Comparison of ENCODE assay signal across 1 cellular context in genomic region chr16:566475-567361, GRCh38.
TF ChIP-seq lines count a peak whose summit lies in the region.

TSS of gene NHLRC4 (plus strand) at chr16:567005. CDS start at chr16:568048, 1,043 bp downstream.

TF ChIP-seq in K562, 482 proteins besides CTCF, POLR2A, EP300 and RAD21 (continued from another document and continues in another):
- no peak for TF ChIP-seq ZBTB40 (IDR thresholded peaks at IDR 0.05)
- TF ChIP-seq ZBTB40 (CRISPR knock-in tag; IDR thresholded peaks at IDR 0.05): no peak
- TF ChIP-seq ZNF124 (CRISPR knock-in tag; IDR thresholded peaks at IDR 0.05): no peak
- TF ChIP-seq ZNF668 (CRISPR knock-in tag; IDR thresholded peaks at IDR 0.05): no peak
- TF ChIP-seq GTF3C2 (IDR thresholded peaks at IDR 0.05; ENCODE audit: borderline replicate concordance, extremely low read depth, insufficient read length): no peak
- TF ChIP-seq TFAP4 (CRISPR knock-in tag; IDR thresholded peaks at IDR 0.05; ENCODE audit: borderline replicate concordance): peak; percentile 92; the same call in 1 of the 2 replicates
- TF ChIP-seq UBTF (IDR thresholded peaks at IDR 0.05; ENCODE audit: borderline replicate concordance in 1 of 2, low read depth in 2 of 2, low read length in 2 of 2): peak; percentile 24 to 37; a peak in 1 of 4 replicates
- TF ChIP-seq HSF4 (CRISPR knock-in tag; IDR thresholded peaks at IDR 0.05; ENCODE audit: borderline replicate concordance): no peak
- no peak for TF ChIP-seq IFI16 (CRISPR knock-in tag; IDR thresholded peaks at IDR 0.05)
- TF ChIP-seq ZNF175 (CRISPR knock-in tag; IDR thresholded peaks at IDR 0.05; ENCODE audit: low read depth): no peak
- no peak for TF ChIP-seq ARID3A (IDR thresholded peaks at IDR 0.05; ENCODE audit: borderline replicate concordance, low read depth, low read length)
- TF ChIP-seq NCOR1 (IDR thresholded peaks at IDR 0.05): peak; percentile 75
- no peak for TF ChIP-seq TAF9B (IDR thresholded peaks at IDR 0.05; ENCODE audit: partially characterized antibody)
- peak; percentile 86 for TF ChIP-seq MTA3 (IDR thresholded peaks at IDR 0.05; ENCODE audit: borderline replicate concordance)
- no peak for TF ChIP-seq SMAD3 (CRISPR knock-in tag; conservative IDR thresholded peaks at IDR 0.05)
- no peak for TF ChIP-seq ZSCAN32 (CRISPR knock-in tag; IDR thresholded peaks at IDR 0.05)
- no peak for TF ChIP-seq RFX1 (IDR thresholded peaks at IDR 0.05)
- peak; percentile 65 for TF ChIP-seq EGR1 (conservative IDR thresholded peaks at IDR 0.05)
- TF ChIP-seq ATF2 (CRISPR knock-in tag; IDR thresholded peaks at IDR 0.05): 0 out of 2 replicates have a peak, but pooled peaks have one; percentile 69
- TF ChIP-seq ZNF316 (IDR thresholded peaks at IDR 0.05): no peak
- TF ChIP-seq COPS2 (conservative IDR thresholded peaks at IDR 0.05): no peak
- peak; percentile 92 for TF ChIP-seq ATF3 (IDR thresholded peaks at IDR 0.05)
- TF ChIP-seq ATF3 (CRISPR knock-in tag; conservative IDR thresholded peaks at IDR 0.05): peak; percentile 92
- TF ChIP-seq MTA2 (IDR thresholded peaks at IDR 0.05; ENCODE audit: low read depth): no peak
- no peak for TF ChIP-seq ZBTB26 (CRISPR knock-in tag; IDR thresholded peaks at IDR 0.05)
- TF ChIP-seq ARHGAP35 (IDR thresholded peaks at IDR 0.05; ENCODE audit: partially characterized antibody): no peak
- TF ChIP-seq ZNF121 (CRISPR knock-in tag; conservative IDR thresholded peaks at IDR 0.05): peak; percentile 90
- no peak for TF ChIP-seq FOXM1 (IDR thresholded peaks at IDR 0.05; ENCODE audit: low read depth)
- no peak for TF ChIP-seq FOXM1 (CRISPR knock-in tag; IDR thresholded peaks at IDR 0.05; ENCODE audit: low read depth)
- TF ChIP-seq ZBTB2 (IDR thresholded peaks at IDR 0.05): peak; percentile 64; the same call in 1 of the 2 replicates
- peak; percentile 84 for TF ChIP-seq EP400 (IDR thresholded peaks at IDR 0.05)
- TF ChIP-seq LEF1 (IDR thresholded peaks at IDR 0.05): peak; percentile 93
- no peak for TF ChIP-seq THRA (IDR thresholded peaks at IDR 0.05)
- no peak for TF ChIP-seq E2F3 (CRISPR knock-in tag; IDR thresholded peaks at IDR 0.05)
- peak; percentile 47 for TF ChIP-seq SAP30 (IDR thresholded peaks at IDR 0.05; ENCODE audit: borderline replicate concordance, insufficient read depth, low read depth, low read length, poor library complexity, severe bottlenecking)
- no peak for TF ChIP-seq MIER1 (IDR thresholded peaks at IDR 0.05; ENCODE audit: low read depth)
